ENCODE assay signal across 8 cellular contexts in genomic region chr17:17837966-17838962, GRCh38. TPM values are rescaled to one million over a fixed set of nuclear protein-coding genes. Genes with fewer than 3 reads are reported as not detected.
A peak's percentile ranks its signal among the peaks of the same experiment; 100 is the strongest.
DNase-seq lines count a peak whose midpoint lies in the region; ATAC-seq and TF ChIP-seq lines count a peak whose summit lies in the region.

No MANE protein-coding gene starts in this region.

- CTCF ChIA-PET in CD8-positive, alpha-beta T cell (lab: Charles Lee) = interaction anchor here (0.8 to 1.9 kb wide), 7 partner anchors 10 to 196 kb away, joined by 3 to 5 read pairs (median 3); no protein-coding TSS in a partner anchor

- H3K4me1 Mint-ChIP-seq in CD8-positive, alpha-beta T cell (ENCODE audit: low read depth) = peaks cover 62% of the 10 kb centered on the region

- TF ChIP-seq CTCF in CD8-positive, alpha-beta T cell (IDR thresholded peaks at IDR 0.05) = no peak
- no peak for TF ChIP-seq CTCF in parathyroid adenoma (IDR thresholded peaks at IDR 0.05)

- intact Hi-C loops in CD8-positive, alpha-beta T cell (cut with DNase I, micrococcal nuclease) = loop anchor here (2.0 to 10.0 kb wide), 2 partner anchors 85 to 347 kb away; partner anchors contain the start of gene ALKBH5 (in 1 of the 2)

- H3K4me3 ChIP-seq in CD8-positive, alpha-beta T cell (ENCODE audit: low read depth, low read length) = no peak overlapping the region
- no peak overlapping the region for H3K4me3 ChIP-seq in parathyroid adenoma (ENCODE audit: low read depth, low read length)

- H2AFZ ChIP-seq in parathyroid adenoma = no peak overlapping the region

- H3K27me3 Mint-ChIP-seq in CD8-positive, alpha-beta T cell (ENCODE audit: low read depth) = no peaks in the 10 kb centered on the region

- H3K27ac Mint-ChIP-seq in CD8-positive, alpha-beta T cell = peak overlapping the region; percentile 97

- POLR2A ChIA-PET in CD8-positive, alpha-beta T cell (lab: Charles Lee) = interaction anchor here (0.9 to 2.8 kb wide), 4 partner anchors 10 to 80 kb away, joined by 3 to 29 read pairs (median 7); no protein-coding TSS in a partner anchor

- no peaks in the 10 kb centered on the region for H3K36me3 ChIP-seq in CD8-positive, alpha-beta T cell (ENCODE audit: insufficient read depth, low read length)
- no peaks in the 10 kb centered on the region for H3K36me3 ChIP-seq in parathyroid adenoma (ENCODE audit: control insufficient read depth, insufficient read depth, low read length)

- H3K9me3 Mint-ChIP-seq in CD8-positive, alpha-beta T cell = no peaks in the 10 kb centered on the region

- H3K27ac ChIP-seq in CD8-positive, alpha-beta T cell (ENCODE audit: low read depth, low read length) = no peak overlapping the region
- peak overlapping the region; percentile 91 for H3K27ac ChIP-seq in parathyroid adenoma

- no peaks in the 10 kb centered on the region for H3K27me3 ChIP-seq in CD8-positive, alpha-beta T cell (ENCODE audit: insufficient read depth, low read length)
- H3K27me3 ChIP-seq in parathyroid adenoma (ENCODE audit: control insufficient read depth, insufficient read depth, low read length) = no peaks in the 10 kb centered on the region

- in situ Hi-C loops in KBM-7 (cut with MboI; ENCODE audit: low pct_unique_long_range_greater_than_20kb, low sequenced_read_pairs) = no loop called here

- H3K79me2 ChIP-seq in parathyroid adenoma = peaks cover 5% of the 10 kb centered on the region

- H3K36me3 Mint-ChIP-seq in CD8-positive, alpha-beta T cell = peaks cover 2% of the 10 kb centered on the region

- no peak for ATAC-seq in CD8-positive, alpha-beta T cell
- no peak for ATAC-seq in HG03095 (IDR thresholded peaks at IDR 0.05; ENCODE audit: unreplicated experiment)
- ATAC-seq in HG02852 (IDR thresholded peaks at IDR 0.05; ENCODE audit: unreplicated experiment) = no peak

- no peaks in the 10 kb centered on the region for H3K9me3 ChIP-seq in CD8-positive, alpha-beta T cell (ENCODE audit: low read length)
- no peaks in the 10 kb centered on the region for H3K9me3 ChIP-seq in parathyroid adenoma (ENCODE audit: control insufficient read depth, low read length)

- no peak for DNase-seq in CD8-positive, alpha-beta T cell
- DNase-seq in KBM-7 (peak; percentile 83), UCSD-AML1 (lab: John Stamatoyannopoulos, UW; ENCODE audit: unreplicated experiment) (peak; percentile 82), globus pallidus (ENCODE audit: low spot score) (peak; percentile 79), HPDE6-E6E7 (ENCODE audit: extremely low spot score) (no peak)

- peaks cover 67% of the 10 kb centered on the region for H3K4me1 ChIP-seq in CD8-positive, alpha-beta T cell (ENCODE audit: insufficient read depth, low read length)
- peaks cover 51% of the 10 kb centered on the region for H3K4me1 ChIP-seq in parathyroid adenoma

- H3K4me2 ChIP-seq in parathyroid adenoma (ENCODE audit: low read length) = peak overlapping the region; percentile 25

- peak overlapping the region; percentile 88 for H3K4me3 Mint-ChIP-seq in CD8-positive, alpha-beta T cell

- H3K9ac ChIP-seq in parathyroid adenoma = no peak overlapping the region

RNA-seq across cellular contexts. Expression of gene SREBF1, which starts 1.5 kb away (rescaled TPM):
- total RNA-seq in CD8-positive, alpha-beta T cell = 100 to 1,000 TPM; 401 to 412 TPM

Comparison
In these comparisons a context has a peak if more than half of its experiments do, and no peak if none do; other contexts are left out.
1. DNase-seq: peak in KBM-7 (single experiment), UCSD-AML1 (single experiment) and globus pallidus (single experiment); none in CD8-positive, alpha-beta T cell (0 of 7) and HPDE6-E6E7 (single experiment).